Comparison of ENCODE assay signal across 17 cellular contexts in genomic region chr13:84961023-84961422, GRCh38.
DNase-seq lines count a peak whose midpoint lies in the region; ATAC-seq and TF ChIP-seq lines count a peak whose summit lies in the region.
"Had no signal": no experiment of that assay in that cellular context is flagged by ENCODE, and none has a peak within 500 bp of the region (broad histone marks: within the 10 kb centered on the region; RNA-seq: fewer than 3 reads in every experiment).

No MANE protein-coding gene starts in this region.

- H2AFZ ChIP-seq in PC-9 = peak overlapping the region; percentile 52; the same call in 1 of the 2 replicates
- no peak overlapping the region for H2AFZ ChIP-seq in mesenchymal stem cell (ENCODE audit: low read depth, low read length)
- H2AFZ ChIP-seq: GM23338 had no signal

- no peak overlapping the region for H4K91ac ChIP-seq in mesenchymal stem cell (ENCODE audit: low read length)

- no peaks in the 10 kb centered on the region for H3K4me1 ChIP-seq in PC-9 (replicated peaks; ENCODE audit: insufficient read depth)
- H3K4me1 ChIP-seq in mesenchymal stem cell (ENCODE audit: control insufficient read depth, insufficient read depth, low read depth, low read length) = no peaks in the 10 kb centered on the region
- no peaks in the 10 kb centered on the region for H3K4me1 ChIP-seq in upper lobe of right lung
- H3K4me1 ChIP-seq: HAP-1 had no signal

- WGBS in mesenchymal stem cell = 97% methylated on average over 10 of the region's 10 CpGs

- H3K4me2 ChIP-seq in PC-9 (no peak overlapping the region), mesenchymal stem cell (ENCODE audit: low read length, poor library complexity, severe bottlenecking) (no peak overlapping the region)
- H3K4me2 ChIP-seq: GM23338 had no signal

- POLR2A ChIA-PET in PC-9 (lab: Charles Lee; ENCODE audit: unreplicated experiment) = no interaction called here

- H3K79me2 ChIP-seq in PC-9 (ENCODE audit: low read depth) = no peaks in the 10 kb centered on the region

- H3K4me3 ChIP-seq in PC-9 = no peak overlapping the region
- peak overlapping the region in 1 of 2 experiments; percentile 18 for H3K4me3 ChIP-seq in mesenchymal stem cell (ENCODE audit: insufficient read depth in 1 of 2, low read depth in 1 of 2, low read length in 2 of 2)
- no peak overlapping the region for H3K4me3 ChIP-seq in upper lobe of right lung
- H3K4me3 ChIP-seq in foreskin fibroblast (ENCODE audit: low read depth in 1 of 2, low read length in 2 of 2) = no peak overlapping the region
- H3K4me3 ChIP-seq: GM23338, HAP-1 had no signal

- no peak overlapping the region for H3K18ac ChIP-seq in mesenchymal stem cell (ENCODE audit: low read depth in 1 of 2, low read length in 2 of 2)

- H3K9me3 Mint-ChIP-seq in osteocyte (ENCODE audit: unreplicated experiment) = no peaks in the 10 kb centered on the region
- H3K9me3 Mint-ChIP-seq: GM23338, HFFc6 had no signal

- no peak overlapping the region for H3K4ac ChIP-seq in mesenchymal stem cell (ENCODE audit: low read depth in 1 of 2, low read length in 2 of 2)

- peak overlapping the region; percentile 57 for H2BK15ac ChIP-seq in mesenchymal stem cell (ENCODE audit: low read depth, poor library complexity, severe bottlenecking)

- peaks cover 2% of the 10 kb centered on the region for H3K4me1 Mint-ChIP-seq in osteocyte (ENCODE audit: unreplicated experiment)
- H3K4me1 Mint-ChIP-seq: CD4-positive, alpha-beta memory T cell; GM23338 had no signal

- H3K36me3 ChIP-seq in PC-9 (ENCODE audit: low read depth) (no peaks in the 10 kb centered on the region), mesenchymal stem cell (ENCODE audit: control insufficient read depth in 1 of 2, insufficient read depth in 2 of 2, low read depth in 1 of 2, low read length in 2 of 2) (no peaks in the 10 kb centered on the region), upper lobe of right lung (no peaks in the 10 kb centered on the region)
- H3K36me3 ChIP-seq: HAP-1 had no signal

- no peak overlapping the region for H2BK120ac ChIP-seq in mesenchymal stem cell (ENCODE audit: low read depth, low read length)

- no peak for DNase-seq in PC-9
- peak; percentile 44 for DNase-seq in islet precursor cell
- DNase-seq in mesenchymal stem cell = no peak
- peak; percentile 41 for DNase-seq in upper lobe of right lung
- DNase-seq in GM19238 (ENCODE audit: insufficient read length, low spot score) = no peak
- no peak for DNase-seq in osteocyte (ENCODE audit: extremely low spot score, unreplicated experiment)
- DNase-seq in foreskin fibroblast = no peak
- DNase-seq: C1 segment of cervical spinal cord; Calu3; CD4-positive, alpha-beta memory T cell; COR-L47; DMS53; DMS79 treated with DMSO at 0.1 percent for 48 hours; GF-D8; HFFc6 had no signal

- H3K27me3 ChIP-seq in PC-9 (ENCODE audit: insufficient read depth, low read depth) (no peaks in the 10 kb centered on the region), mesenchymal stem cell (ENCODE audit: control insufficient read depth in 1 of 2, insufficient read depth in 1 of 2, low read length in 2 of 2) (no peaks in the 10 kb centered on the region), upper lobe of right lung (no peaks in the 10 kb centered on the region)

- H2AK5ac ChIP-seq in mesenchymal stem cell (ENCODE audit: low read length, severe bottlenecking) = no peak overlapping the region

- H3K4me3 Mint-ChIP-seq in osteocyte (ENCODE audit: unreplicated experiment) = no peak overlapping the region
- H3K4me3 Mint-ChIP-seq: CD4-positive, alpha-beta memory T cell; GM23338; HFFc6 had no signal

- no peak overlapping the region for H2BK5ac ChIP-seq in mesenchymal stem cell (ENCODE audit: low read depth, low read length, poor library complexity, severe bottlenecking)

- no peaks in the 10 kb centered on the region for H3K27me3 Mint-ChIP-seq in osteocyte (ENCODE audit: unreplicated experiment)

- peak overlapping the region; percentile 24 for H4K8ac ChIP-seq in mesenchymal stem cell (ENCODE audit: low read length)

- H3K36me3 Mint-ChIP-seq in osteocyte (ENCODE audit: unreplicated experiment) = no peaks in the 10 kb centered on the region
- H3K36me3 Mint-ChIP-seq: CD4-positive, alpha-beta memory T cell had no signal

- no peak overlapping the region for H3K27ac Mint-ChIP-seq in osteocyte (ENCODE audit: unreplicated experiment)
- H3K27ac Mint-ChIP-seq: CD4-positive, alpha-beta memory T cell; GM23338; HFFc6 had no signal

- H3F3A ChIP-seq in PC-9 (ENCODE audit: insufficient read depth, low read depth) = no peaks in the 10 kb centered on the region

- H3K79me1 ChIP-seq in mesenchymal stem cell (replicated peaks; ENCODE audit: low read length, poor library complexity, severe bottlenecking) = no peaks in the 10 kb centered on the region

- H2BK12ac ChIP-seq in mesenchymal stem cell (ENCODE audit: low read length in 2 of 2) = no peak overlapping the region

- no peaks in the 10 kb centered on the region for H3K9me2 ChIP-seq in PC-9 (ENCODE audit: insufficient read depth)

- no peak overlapping the region for H3K9ac ChIP-seq in mesenchymal stem cell (ENCODE audit: low read length)

- H3K23ac ChIP-seq in mesenchymal stem cell (ENCODE audit: low read length in 2 of 2) = no peak overlapping the region

- intact Hi-C loops in PC-9 (cut with micrococcal nuclease; ENCODE audit: unreplicated experiment) = no loop called here
- intact Hi-C loops in upper lobe of right lung (cut with DNase I) = no loop called here

- no peaks in the 10 kb centered on the region for H3K9me3 ChIP-seq in PC-9 (ENCODE audit: insufficient read depth, low read depth)
- no peaks in the 10 kb centered on the region for H3K9me3 ChIP-seq in mesenchymal stem cell (ENCODE audit: control insufficient read depth, low read length)
- H3K9me3 ChIP-seq in upper lobe of right lung = no peaks in the 10 kb centered on the region
- H3K9me3 ChIP-seq: HAP-1 had no signal

- CTCF ChIA-PET in PC-9 (lab: Charles Lee) = no interaction called here

- TF ChIP-seq CTCF in PC-9 (conservative IDR thresholded peaks at IDR 0.05) = no peak
- TF ChIP-seq CTCF in upper lobe of right lung (IDR thresholded peaks at IDR 0.05) = no peak
- TF ChIP-seq CTCF in osteocyte (IDR thresholded peaks at IDR 0.05) = no peak
- TF ChIP-seq CTCF in foreskin fibroblast (IDR thresholded peaks at IDR 0.05; ENCODE audit: low read depth, low read length) = no peak

- H3K27ac ChIP-seq in PC-9 (no peak overlapping the region), mesenchymal stem cell (ENCODE audit: low read length, poor library complexity, severe bottlenecking) (no peak overlapping the region), upper lobe of right lung (no peak overlapping the region)

- no peak overlapping the region for H3K14ac ChIP-seq in mesenchymal stem cell (ENCODE audit: low read length in 2 of 2)

- ATAC-seq in upper lobe of right lung = no peak
- ATAC-seq: GM23338 had no signal

- no TSS peak for BruUV-seq in PC-9 (replicated peaks; lab: Mats Ljungman, UMichigan)

- H4K20me1 ChIP-seq in PC-9 (ENCODE audit: insufficient read depth) = no peaks in the 10 kb centered on the region

Comparison
In these comparisons a context has a peak if more than half of its experiments do, and no peak if none do; other contexts are left out.
1. DNase-seq: peak in islet precursor cell (single experiment) and upper lobe of right lung (single experiment); none in PC-9 (0 of 2), mesenchymal stem cell (single experiment), GM19238 (single experiment), osteocyte (single experiment) and foreskin fibroblast (0 of 2).